ENCODE assay signal across 9 cellular contexts in genomic region chr3:113212845-113213375, GRCh38. TPM values are rescaled to one million over a fixed set of nuclear protein-coding genes. Genes with fewer than 3 reads are reported as not detected.
A peak's percentile ranks its signal among the peaks of the same experiment; 100 is the strongest.
DNase-seq lines count a peak whose midpoint lies in the region; ATAC-seq lines count a peak whose summit lies in the region.
"Had no signal": no experiment of that assay in that cellular context is flagged by ENCODE, and none has a peak within 500 bp of the region (broad histone marks: within the 10 kb centered on the region; RNA-seq: fewer than 3 reads in every experiment).

No MANE protein-coding gene starts in this region.

- no peaks in the 10 kb centered on the region for H3K9me3 Mint-ChIP-seq in stimulated activated naive CD8-positive, alpha-beta T cell treated with anti-CD3 and anti-CD28 coated beads, Interleukin-15, Interleukin-2, amounts not matched to agents 100 ng/mL and 50 ng/mL, for 24 hours
- H3K9me3 Mint-ChIP-seq in naive thymus-derived CD8-positive, alpha-beta T cell, result no peaks in the 10 kb centered on the region

- peaks cover 19% of the 10 kb centered on the region for H3K4me1 Mint-ChIP-seq in stimulated activated naive CD8-positive, alpha-beta T cell treated with anti-CD3 and anti-CD28 coated beads, Interleukin-15, Interleukin-2, amounts not matched to agents 100 ng/mL and 50 ng/mL, for 24 hours (ENCODE audit: low read depth)
- H3K4me1 Mint-ChIP-seq in naive thymus-derived CD8-positive, alpha-beta T cell, result peaks cover 5 to 18% (median 12%) of the 10 kb centered on the region in 4 donors

- no peak overlapping the region for H3K27ac Mint-ChIP-seq in stimulated activated naive CD8-positive, alpha-beta T cell treated with anti-CD3 and anti-CD28 coated beads, Interleukin-15, Interleukin-2, amounts not matched to agents 100 ng/mL and 50 ng/mL, for 24 hours
- peak overlapping the region in 1 of 10 donors; percentile 77 for H3K27ac Mint-ChIP-seq in naive thymus-derived CD8-positive, alpha-beta T cell

- no peaks in the 10 kb centered on the region for H3K36me3 Mint-ChIP-seq in stimulated activated naive CD8-positive, alpha-beta T cell treated with anti-CD3 and anti-CD28 coated beads, Interleukin-15, Interleukin-2, amounts not matched to agents 100 ng/mL and 50 ng/mL, for 24 hours (ENCODE audit: low read depth)
- no peaks in the 10 kb centered on the region for H3K36me3 Mint-ChIP-seq in naive thymus-derived CD8-positive, alpha-beta T cell

- POLR2A ChIA-PET in naive thymus-derived CD8-positive, alpha-beta T cell (lab: Charles Lee), result no interaction called here

- no peak overlapping the region for H3K27ac ChIP-seq in ectodermal cell (ENCODE audit: insufficient read depth, low read depth, low read length, poor library complexity, severe bottlenecking)

- DNase-seq in stimulated activated naive CD8-positive, alpha-beta T cell treated with anti-CD3 and anti-CD28 coated beads, Interleukin-15, Interleukin-2, amounts not matched to agents 100 U/mL and 50 U/mL, for 24 hours, result no peak
- no peak for DNase-seq in naive thymus-derived CD8-positive, alpha-beta T cell
- DNase-seq in retina, result no peak
- no peak for DNase-seq in NCI-H2171 (lab: John Stamatoyannopoulos, UW)
- DNase-seq: activated CD4-positive, CD25-positive, alpha-beta regulatory T cell had no signal

- peak overlapping the region; percentile 65 for H3K4me3 Mint-ChIP-seq in stimulated activated naive CD8-positive, alpha-beta T cell treated with anti-CD3 and anti-CD28 coated beads, Interleukin-15, Interleukin-2, amounts not matched to agents 100 ng/mL and 50 ng/mL, for 24 hours
- peak overlapping the region in 8 of 10 donors; percentile 24 to 66 (median 49) for H3K4me3 Mint-ChIP-seq in naive thymus-derived CD8-positive, alpha-beta T cell

- H3K27me3 Mint-ChIP-seq in stimulated activated naive CD8-positive, alpha-beta T cell treated with anti-CD3 and anti-CD28 coated beads, Interleukin-15, Interleukin-2, amounts not matched to agents 100 ng/mL and 50 ng/mL, for 24 hours, result peaks cover 77% of the 10 kb centered on the region
- peaks cover 47 to 74% (median 53%) of the 10 kb centered on the region in 5 donors for H3K27me3 Mint-ChIP-seq in naive thymus-derived CD8-positive, alpha-beta T cell

- H3K4me1 ChIP-seq in ectodermal cell (ENCODE audit: control insufficient read depth, insufficient read depth, low read length), result peaks cover 43% of the 10 kb centered on the region

- no peaks in the 10 kb centered on the region for H3K9me3 ChIP-seq in ectodermal cell (ENCODE audit: control insufficient read depth, low read length)

- 37 to 45% methylated on average over 4 of the region's 4 CpGs for WGBS in ectodermal cell, 2 experiments

- peaks cover 22% of the 10 kb centered on the region for H3K36me3 ChIP-seq in ectodermal cell (ENCODE audit: control insufficient read depth, insufficient read depth, low read length)

- no peaks in the 10 kb centered on the region for H3K27me3 ChIP-seq in ectodermal cell (ENCODE audit: control insufficient read depth, insufficient read depth, low read length, poor library complexity, severe bottlenecking)

- peak overlapping the region; percentile 98 for H3K4me3 ChIP-seq in ectodermal cell (ENCODE audit: insufficient read depth, low read depth, low read length)

- ATAC-seq in stimulated activated naive CD8-positive, alpha-beta T cell treated with anti-CD3 and anti-CD28 coated beads, Interleukin-15, Interleukin-2, amounts not matched to agents 100 U/mL and 50 U/mL, for 24 hours, result no peak
- no peak for ATAC-seq in naive thymus-derived CD8-positive, alpha-beta T cell
- ATAC-seq in HG02970 (IDR thresholded peaks at IDR 0.05; ENCODE audit: low FRiP score, unreplicated experiment), result no peak
- no peak for ATAC-seq in HG03342 (IDR thresholded peaks at IDR 0.05; ENCODE audit: unreplicated experiment)

RNA-seq across cellular contexts. Expression of gene BOC, which starts 1.6 kb away (rescaled TPM):
- polyA plus RNA-seq in ectodermal cell (2013, experiment 1 of 4), result 278 TPM
- polyA plus RNA-seq in ectodermal cell (2013, experiment 2 of 4), result 240 TPM
- 186 TPM for polyA plus RNA-seq in ectodermal cell (2013, experiment 3 of 4)
- 200 TPM for polyA plus RNA-seq in ectodermal cell (2013, experiment 4 of 4)
- total RNA-seq in naive thymus-derived CD8-positive, alpha-beta T cell, result not detected
- not detected for polyA plus RNA-seq in naive thymus-derived CD8-positive, alpha-beta T cell
